In the genomic region with DNA sequence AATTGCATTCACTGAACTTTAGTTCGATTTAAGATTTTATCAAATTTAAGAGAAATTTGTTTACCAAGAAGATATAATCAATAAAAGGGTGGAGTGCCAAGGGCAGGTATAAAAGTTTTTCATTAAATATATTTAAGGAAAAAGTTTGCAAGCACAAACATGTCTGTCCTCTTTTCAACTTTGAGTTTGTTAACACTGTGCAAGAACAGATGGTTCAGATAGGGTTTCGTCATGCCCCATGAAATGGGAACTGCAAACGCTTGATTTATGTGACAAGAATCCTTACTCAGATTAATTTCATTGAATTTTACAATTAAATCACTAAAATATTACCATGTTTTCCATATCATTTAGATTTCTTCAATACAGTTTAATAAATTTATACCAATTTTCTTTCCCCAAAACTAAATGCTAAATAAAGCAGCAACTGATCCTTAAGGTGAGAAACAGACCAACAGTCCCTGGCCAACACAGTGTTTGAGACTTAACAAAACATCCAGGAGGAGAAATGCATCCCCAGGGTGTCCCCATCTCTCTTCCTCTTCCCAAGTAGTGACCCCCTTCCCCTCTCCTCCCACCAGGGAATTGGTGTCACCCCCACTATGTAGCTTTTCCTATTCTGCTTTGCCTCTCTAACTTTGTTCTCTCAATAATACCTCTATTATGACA, we compare ENCODE assay signal across 23 cellular contexts.
A peak's percentile ranks its signal among the peaks of the same experiment; 100 is the strongest.
DNase-seq lines count a peak whose midpoint lies in the region; ATAC-seq and TF ChIP-seq lines count a peak whose summit lies in the region.
"Had no signal": no experiment of that assay in that cellular context is flagged by ENCODE, and none has a peak within 500 bp of the region (broad histone marks: within the 10 kb centered on the region; RNA-seq: fewer than 3 reads in every experiment).

No MANE protein-coding gene starts in this region.

- H3K4me3 Mint-ChIP-seq in WTC11 (no peak overlapping the region), neural progenitor cell (no peak overlapping the region)
- H3K4me3 Mint-ChIP-seq: activated naive CD8-positive, alpha-beta T cell had no signal

- H3K4me1 ChIP-seq in foreskin keratinocyte (peaks cover 22% of the 10 kb centered on the region), neural progenitor cell (no peaks in the 10 kb centered on the region), right atrium auricular region (peaks cover 0 to 12% of the 10 kb centered on the region in 2 donors)
- H3K4me1 ChIP-seq: A549; BLaER1 treated with 17β-estradiol and CSF1 and Interleukin-3, amounts not matched to agents 10 nM and 100 nM; right lobe of liver had no signal

- H3K36me3 ChIP-seq in neural progenitor cell (no peaks in the 10 kb centered on the region), right atrium auricular region (no peaks in the 10 kb centered on the region)
- H3K36me3 ChIP-seq: BLaER1 treated with 17β-estradiol and CSF1 and Interleukin-3, amounts not matched to agents 10 nM and 100 nM; MG63; right lobe of liver; upper lobe of right lung had no signal

- H3K4me2 ChIP-seq in neural progenitor cell, result no peak overlapping the region
- H3K4me2 ChIP-seq: A549; BLaER1 treated with 17β-estradiol and CSF1 and Interleukin-3, amounts not matched to agents 10 nM and 100 nM; PC-9 had no signal

- H3K27me3 ChIP-seq in foreskin keratinocyte, result no peaks in the 10 kb centered on the region
- H3K27me3 ChIP-seq in neural progenitor cell, result no peaks in the 10 kb centered on the region
- H3K27me3 ChIP-seq in right atrium auricular region, result no peaks in the 10 kb centered on the region
- H3K27me3 ChIP-seq: BLaER1 treated with 17β-estradiol and CSF1 and Interleukin-3, amounts not matched to agents 10 nM and 100 nM; MG63; right lobe of liver; upper lobe of right lung had no signal

- CTCF ChIA-PET in WTC11 (lab: Charles Lee), result no interaction called here

- DNase-seq in AG08395 (ENCODE audit: low spot score) (peak; percentile 21), LNCaP clone FGC (ENCODE audit: low read depth) (peak; percentile 92), WTC11 (ENCODE audit: low spot score) (no peak), foreskin keratinocyte (peak; percentile 40 to 71), neural progenitor cell (ENCODE audit: low spot score) (no peak), right atrium auricular region (ENCODE audit: low spot score) (no peak), DMS79 (lab: John Stamatoyannopoulos, UW) (no peak)
- no peak for DNase-seq in stimulated activated CD4-positive, alpha-beta T cell treated with anti-CD3 and anti-CD28 coated beads, Interleukin-15, amount 100 ng/mL, for 24 hours
- DNase-seq: cerebellar nuclear complex, HCEC 1CT, IMR-90, mesenchymal stem cell, MG63, NCI-H226, NCI-H748 treated with DMSO at 0.1 percent for 48 hours, PC-9, right lobe of liver, SIG-M5, T-helper 1 cell, upper lobe of right lung had no signal

- no peaks in the 10 kb centered on the region for H3K79me2 ChIP-seq in neural progenitor cell (ENCODE audit: low read depth)

- H3K27ac Mint-ChIP-seq in WTC11, result 0 out of 2 replicates have a peak overlapping the region, but pooled peaks have one; percentile 9
- no peak overlapping the region for H3K27ac Mint-ChIP-seq in neural progenitor cell
- H3K27ac Mint-ChIP-seq: activated naive CD8-positive, alpha-beta T cell had no signal

- TF ChIP-seq CTCF in LNCaP clone FGC (IDR thresholded peaks at IDR 0.05; ENCODE audit: control insufficient read depth, extremely low read depth, insufficient read depth), result no peak
- TF ChIP-seq CTCF in WTC11 (IDR thresholded peaks at IDR 0.05), result no peak
- TF ChIP-seq CTCF in foreskin keratinocyte (conservative IDR thresholded peaks at IDR 0.05), result no peak
- no peak for TF ChIP-seq CTCF in neural progenitor cell (IDR thresholded peaks at IDR 0.05)
- no peak for TF ChIP-seq CTCF in right atrium auricular region (IDR thresholded peaks at IDR 0.05)

- H3K27me3 Mint-ChIP-seq in WTC11 (ENCODE audit: low read depth) (no peaks in the 10 kb centered on the region), neural progenitor cell (ENCODE audit: insufficient read depth, low read depth) (no peaks in the 10 kb centered on the region)
- H3K27me3 Mint-ChIP-seq: activated naive CD8-positive, alpha-beta T cell had no signal

- no peak overlapping the region for H3K4me3 ChIP-seq in LNCaP clone FGC (ENCODE audit: low read depth, low read length)
- no peak overlapping the region for H3K4me3 ChIP-seq in neural progenitor cell
- H3K4me3 ChIP-seq in right atrium auricular region, result no peak overlapping the region
- H3K4me3 ChIP-seq: A549; BLaER1 treated with 17β-estradiol and CSF1 and Interleukin-3, amounts not matched to agents 10 nM and 100 nM; MG63; PC-9; right lobe of liver; upper lobe of right lung had no signal

- H3K27ac ChIP-seq in foreskin keratinocyte, result peak overlapping the region; percentile 7
- no peak overlapping the region for H3K27ac ChIP-seq in neural progenitor cell
- H3K27ac ChIP-seq in right atrium auricular region, result no peak overlapping the region
- H3K27ac ChIP-seq: A549; BLaER1 treated with 17β-estradiol and CSF1 and Interleukin-3, amounts not matched to agents 10 nM and 100 nM; PC-9; right lobe of liver; upper lobe of right lung had no signal

- H3K36me3 Mint-ChIP-seq in WTC11, result peaks cover 13% of the 10 kb centered on the region
- H3K36me3 Mint-ChIP-seq in neural progenitor cell, result no peaks in the 10 kb centered on the region

- no peak overlapping the region for H3K9ac ChIP-seq in neural progenitor cell
- H3K9ac ChIP-seq: BLaER1 treated with 17β-estradiol and CSF1 and Interleukin-3, amounts not matched to agents 10 nM and 100 nM had no signal

- H3F3A ChIP-seq in neural progenitor cell (ENCODE audit: low read depth), result no peaks in the 10 kb centered on the region

- peaks cover 41% of the 10 kb centered on the region for H3K9me3 Mint-ChIP-seq in WTC11
- H3K9me3 Mint-ChIP-seq in neural progenitor cell, result peaks cover 11% of the 10 kb centered on the region

- POLR2A ChIA-PET in WTC11 (lab: Charles Lee), result no interaction called here

- no peaks in the 10 kb centered on the region for H4K20me1 ChIP-seq in neural progenitor cell (ENCODE audit: low read depth)
- H4K20me1 ChIP-seq: BLaER1 treated with 17β-estradiol and CSF1 and Interleukin-3, amounts not matched to agents 10 nM and 100 nM had no signal

- H3K9me3 ChIP-seq in neural progenitor cell (ENCODE audit: low read depth) (peaks cover 5% of the 10 kb centered on the region), right atrium auricular region (peaks cover 0 to 9% of the 10 kb centered on the region in 2 donors)
- H3K9me3 ChIP-seq: A549, right lobe of liver, upper lobe of right lung had no signal

- H2AFZ ChIP-seq in neural progenitor cell (replicated peaks), result no peak overlapping the region
- H2AFZ ChIP-seq: PC-9 had no signal

- H3K4me1 Mint-ChIP-seq in WTC11 (0 out of 2 replicates have a peak, but pooled peaks cover 2% of the 10 kb centered on the region), neural progenitor cell (no peaks in the 10 kb centered on the region)

- no peak for ATAC-seq in WTC11
- ATAC-seq in foreskin keratinocyte, result peak; percentile 71
- ATAC-seq: A549, right lobe of liver, upper lobe of right lung had no signal

TF ChIP-seq in WTC11, 78 proteins besides CTCF, POLR2A, EP300 and RAD21 (continues in another document):
- TF ChIP-seq, protein P1, sequence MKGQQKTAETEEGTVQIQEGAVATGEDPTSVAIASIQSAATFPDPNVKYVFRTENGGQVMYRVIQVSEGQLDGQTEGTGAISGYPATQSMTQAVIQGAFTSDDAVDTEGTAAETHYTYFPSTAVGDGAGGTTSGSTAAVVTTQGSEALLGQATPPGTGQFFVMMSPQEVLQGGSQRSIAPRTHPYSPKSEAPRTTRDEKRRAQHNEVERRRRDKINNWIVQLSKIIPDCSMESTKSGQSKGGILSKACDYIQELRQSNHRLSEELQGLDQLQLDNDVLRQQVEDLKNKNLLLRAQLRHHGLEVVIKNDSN (CRISPR knock-in tag; IDR thresholded peaks at IDR 0.05), result no peak
- TF ChIP-seq, protein P2, sequence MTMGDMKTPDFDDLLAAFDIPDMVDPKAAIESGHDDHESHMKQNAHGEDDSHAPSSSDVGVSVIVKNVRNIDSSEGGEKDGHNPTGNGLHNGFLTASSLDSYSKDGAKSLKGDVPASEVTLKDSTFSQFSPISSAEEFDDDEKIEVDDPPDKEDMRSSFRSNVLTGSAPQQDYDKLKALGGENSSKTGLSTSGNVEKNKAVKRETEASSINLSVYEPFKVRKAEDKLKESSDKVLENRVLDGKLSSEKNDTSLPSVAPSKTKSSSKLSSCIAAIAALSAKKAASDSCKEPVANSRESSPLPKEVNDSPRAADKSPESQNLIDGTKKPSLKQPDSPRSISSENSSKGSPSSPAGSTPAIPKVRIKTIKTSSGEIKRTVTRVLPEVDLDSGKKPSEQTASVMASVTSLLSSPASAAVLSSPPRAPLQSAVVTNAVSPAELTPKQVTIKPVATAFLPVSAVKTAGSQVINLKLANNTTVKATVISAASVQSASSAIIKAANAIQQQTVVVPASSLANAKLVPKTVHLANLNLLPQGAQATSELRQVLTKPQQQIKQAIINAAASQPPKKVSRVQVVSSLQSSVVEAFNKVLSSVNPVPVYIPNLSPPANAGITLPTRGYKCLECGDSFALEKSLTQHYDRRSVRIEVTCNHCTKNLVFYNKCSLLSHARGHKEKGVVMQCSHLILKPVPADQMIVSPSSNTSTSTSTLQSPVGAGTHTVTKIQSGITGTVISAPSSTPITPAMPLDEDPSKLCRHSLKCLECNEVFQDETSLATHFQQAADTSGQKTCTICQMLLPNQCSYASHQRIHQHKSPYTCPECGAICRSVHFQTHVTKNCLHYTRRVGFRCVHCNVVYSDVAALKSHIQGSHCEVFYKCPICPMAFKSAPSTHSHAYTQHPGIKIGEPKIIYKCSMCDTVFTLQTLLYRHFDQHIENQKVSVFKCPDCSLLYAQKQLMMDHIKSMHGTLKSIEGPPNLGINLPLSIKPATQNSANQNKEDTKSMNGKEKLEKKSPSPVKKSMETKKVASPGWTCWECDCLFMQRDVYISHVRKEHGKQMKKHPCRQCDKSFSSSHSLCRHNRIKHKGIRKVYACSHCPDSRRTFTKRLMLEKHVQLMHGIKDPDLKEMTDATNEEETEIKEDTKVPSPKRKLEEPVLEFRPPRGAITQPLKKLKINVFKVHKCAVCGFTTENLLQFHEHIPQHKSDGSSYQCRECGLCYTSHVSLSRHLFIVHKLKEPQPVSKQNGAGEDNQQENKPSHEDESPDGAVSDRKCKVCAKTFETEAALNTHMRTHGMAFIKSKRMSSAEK (CRISPR knock-in tag; IDR thresholded peaks at IDR 0.05; ENCODE audit: borderline replicate concordance), result no peak
- TF ChIP-seq TCF7 (CRISPR knock-in tag; IDR thresholded peaks at IDR 0.05; ENCODE audit: low read depth), result no peak
- TF ChIP-seq GABPB1 (CRISPR knock-in tag; IDR thresholded peaks at IDR 0.05), result no peak
- TF ChIP-seq JAZF1 (CRISPR knock-in tag; IDR thresholded peaks at IDR 0.05), result no peak

Comparison
In these comparisons a context has a peak if more than half of its experiments do, and no peak if none do; other contexts are left out.
1. DNase-seq: peak in AG08395 (single experiment), LNCaP clone FGC (single experiment) and foreskin keratinocyte (2 of 2); none in WTC11 (single experiment), neural progenitor cell (single experiment), stimulated activated CD4-positive, alpha-beta T cell treated with anti-CD3 and anti-CD28 coated beads, Interleukin-15, amount 100 ng/mL, for 24 hours (single experiment), right atrium auricular region (single experiment) and DMS79 (single experiment).